ENCODE assay signal across 1 cellular context in the genomic region with DNA sequence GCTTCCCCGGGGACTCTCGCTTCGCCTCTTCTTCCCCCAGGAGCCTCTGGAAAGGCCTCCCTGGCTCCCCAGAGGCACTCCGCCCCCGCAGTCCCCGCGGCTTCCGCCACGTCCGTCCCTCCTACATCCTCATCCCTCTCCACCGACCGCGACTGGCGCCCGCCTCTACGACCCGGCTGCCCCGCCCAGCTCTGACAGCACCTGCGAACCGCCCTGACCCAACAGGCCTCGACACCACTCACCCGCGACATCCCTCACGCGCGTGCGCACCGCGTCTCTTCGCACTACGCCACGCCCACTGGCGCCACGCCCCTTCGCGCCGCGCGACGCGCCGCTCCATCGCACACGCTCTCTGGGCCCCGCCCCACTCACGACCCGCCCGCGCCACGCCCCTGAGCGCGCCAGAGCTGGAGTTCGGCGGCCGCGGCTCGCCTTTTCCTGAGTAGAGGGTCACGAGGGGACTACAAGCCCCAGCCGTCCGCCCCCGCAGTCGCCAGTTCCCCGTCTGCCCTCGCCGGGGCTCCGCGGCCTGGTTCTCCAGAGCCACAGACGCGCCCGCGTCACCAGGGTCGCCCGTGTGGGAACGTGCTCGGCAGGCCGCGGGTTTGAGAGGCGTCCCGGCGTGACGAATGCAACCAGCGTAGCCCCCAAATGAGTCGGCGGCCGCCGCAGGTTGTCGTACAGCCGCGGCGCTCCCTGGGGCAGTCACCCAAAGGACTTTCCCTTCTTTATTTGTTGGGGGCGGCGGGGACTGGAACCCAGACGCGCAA.
TF ChIP-seq lines count a peak whose summit lies in the region.

No MANE protein-coding gene starts in this region.

TF ChIP-seq in HepG2, 621 proteins besides CTCF, POLR2A, EP300 and RAD21 (continued from another document and continues in another):
- TF ChIP-seq KLF9 (CRISPR knock-in tag; IDR thresholded peaks at IDR 0.05; ENCODE audit: low read depth), result no peak; the same call in 1 of the 2 replicates
- no peak for TF ChIP-seq TBP (CRISPR knock-in tag; IDR thresholded peaks at IDR 0.05)
- TF ChIP-seq, protein P1, sequence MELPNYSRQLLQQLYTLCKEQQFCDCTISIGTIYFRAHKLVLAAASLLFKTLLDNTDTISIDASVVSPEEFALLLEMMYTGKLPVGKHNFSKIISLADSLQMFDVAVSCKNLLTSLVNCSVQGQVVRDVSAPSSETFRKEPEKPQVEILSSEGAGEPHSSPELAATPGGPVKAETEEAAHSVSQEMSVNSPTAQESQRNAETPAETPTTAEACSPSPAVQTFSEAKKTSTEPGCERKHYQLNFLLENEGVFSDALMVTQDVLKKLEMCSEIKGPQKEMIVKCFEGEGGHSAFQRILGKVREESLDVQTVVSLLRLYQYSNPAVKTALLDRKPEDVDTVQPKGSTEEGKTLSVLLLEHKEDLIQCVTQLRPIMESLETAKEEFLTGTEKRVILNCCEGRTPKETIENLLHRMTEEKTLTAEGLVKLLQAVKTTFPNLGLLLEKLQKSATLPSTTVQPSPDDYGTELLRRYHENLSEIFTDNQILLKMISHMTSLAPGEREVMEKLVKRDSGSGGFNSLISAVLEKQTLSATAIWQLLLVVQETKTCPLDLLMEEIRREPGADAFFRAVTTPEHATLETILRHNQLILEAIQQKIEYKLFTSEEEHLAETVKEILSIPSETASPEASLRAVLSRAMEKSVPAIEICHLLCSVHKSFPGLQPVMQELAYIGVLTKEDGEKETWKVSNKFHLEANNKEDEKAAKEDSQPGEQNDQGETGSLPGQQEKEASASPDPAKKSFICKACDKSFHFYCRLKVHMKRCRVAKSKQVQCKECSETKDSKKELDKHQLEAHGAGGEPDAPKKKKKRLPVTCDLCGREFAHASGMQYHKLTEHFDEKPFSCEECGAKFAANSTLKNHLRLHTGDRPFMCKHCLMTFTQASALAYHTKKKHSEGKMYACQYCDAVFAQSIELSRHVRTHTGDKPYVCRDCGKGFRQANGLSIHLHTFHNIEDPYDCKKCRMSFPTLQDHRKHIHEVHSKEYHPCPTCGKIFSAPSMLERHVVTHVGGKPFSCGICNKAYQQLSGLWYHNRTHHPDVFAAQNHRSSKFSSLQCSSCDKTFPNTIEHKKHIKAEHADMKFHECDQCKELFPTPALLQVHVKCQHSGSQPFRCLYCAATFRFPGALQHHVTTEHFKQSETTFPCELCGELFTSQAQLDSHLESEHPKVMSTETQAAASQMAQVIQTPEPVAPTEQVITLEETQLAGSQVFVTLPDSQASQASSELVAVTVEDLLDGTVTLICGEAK (IDR thresholded peaks at IDR 0.05), result no peak
- TF ChIP-seq, protein P1 (CRISPR knock-in tag; IDR thresholded peaks at IDR 0.05), result peak; percentile 90
- 0 out of 2 replicates have a peak, but pooled peaks have one; percentile 45 for TF ChIP-seq SNAI1 (CRISPR knock-in tag; IDR thresholded peaks at IDR 0.05; ENCODE audit: borderline replicate concordance)
- TF ChIP-seq RFXANK (CRISPR knock-in tag; IDR thresholded peaks at IDR 0.05), result no peak
- no peak; the same call in none of the 2 replicates for TF ChIP-seq YEATS2 (CRISPR knock-in tag; IDR thresholded peaks at IDR 0.05; ENCODE audit: borderline replicate concordance)
- TF ChIP-seq CEBPB (IDR thresholded peaks at IDR 0.05; ENCODE audit: borderline replicate concordance, low read depth, low read length), result no peak
- no peak for TF ChIP-seq HMG20B (CRISPR knock-in tag; conservative IDR thresholded peaks at IDR 0.05)
- TF ChIP-seq PAX8 (CRISPR knock-in tag; IDR thresholded peaks at IDR 0.05; ENCODE audit: borderline replicate concordance), result peak; percentile 48; the same call in 1 of the 2 replicates
- peak; percentile 20; the same call in 1 of the 2 replicates for TF ChIP-seq ZNF121 (CRISPR knock-in tag; IDR thresholded peaks at IDR 0.05)
- no peak; the same call in 1 of the 2 replicates for TF ChIP-seq ZNF567 (CRISPR knock-in tag; IDR thresholded peaks at IDR 0.05; ENCODE audit: borderline replicate concordance)
- TF ChIP-seq, protein P2, sequence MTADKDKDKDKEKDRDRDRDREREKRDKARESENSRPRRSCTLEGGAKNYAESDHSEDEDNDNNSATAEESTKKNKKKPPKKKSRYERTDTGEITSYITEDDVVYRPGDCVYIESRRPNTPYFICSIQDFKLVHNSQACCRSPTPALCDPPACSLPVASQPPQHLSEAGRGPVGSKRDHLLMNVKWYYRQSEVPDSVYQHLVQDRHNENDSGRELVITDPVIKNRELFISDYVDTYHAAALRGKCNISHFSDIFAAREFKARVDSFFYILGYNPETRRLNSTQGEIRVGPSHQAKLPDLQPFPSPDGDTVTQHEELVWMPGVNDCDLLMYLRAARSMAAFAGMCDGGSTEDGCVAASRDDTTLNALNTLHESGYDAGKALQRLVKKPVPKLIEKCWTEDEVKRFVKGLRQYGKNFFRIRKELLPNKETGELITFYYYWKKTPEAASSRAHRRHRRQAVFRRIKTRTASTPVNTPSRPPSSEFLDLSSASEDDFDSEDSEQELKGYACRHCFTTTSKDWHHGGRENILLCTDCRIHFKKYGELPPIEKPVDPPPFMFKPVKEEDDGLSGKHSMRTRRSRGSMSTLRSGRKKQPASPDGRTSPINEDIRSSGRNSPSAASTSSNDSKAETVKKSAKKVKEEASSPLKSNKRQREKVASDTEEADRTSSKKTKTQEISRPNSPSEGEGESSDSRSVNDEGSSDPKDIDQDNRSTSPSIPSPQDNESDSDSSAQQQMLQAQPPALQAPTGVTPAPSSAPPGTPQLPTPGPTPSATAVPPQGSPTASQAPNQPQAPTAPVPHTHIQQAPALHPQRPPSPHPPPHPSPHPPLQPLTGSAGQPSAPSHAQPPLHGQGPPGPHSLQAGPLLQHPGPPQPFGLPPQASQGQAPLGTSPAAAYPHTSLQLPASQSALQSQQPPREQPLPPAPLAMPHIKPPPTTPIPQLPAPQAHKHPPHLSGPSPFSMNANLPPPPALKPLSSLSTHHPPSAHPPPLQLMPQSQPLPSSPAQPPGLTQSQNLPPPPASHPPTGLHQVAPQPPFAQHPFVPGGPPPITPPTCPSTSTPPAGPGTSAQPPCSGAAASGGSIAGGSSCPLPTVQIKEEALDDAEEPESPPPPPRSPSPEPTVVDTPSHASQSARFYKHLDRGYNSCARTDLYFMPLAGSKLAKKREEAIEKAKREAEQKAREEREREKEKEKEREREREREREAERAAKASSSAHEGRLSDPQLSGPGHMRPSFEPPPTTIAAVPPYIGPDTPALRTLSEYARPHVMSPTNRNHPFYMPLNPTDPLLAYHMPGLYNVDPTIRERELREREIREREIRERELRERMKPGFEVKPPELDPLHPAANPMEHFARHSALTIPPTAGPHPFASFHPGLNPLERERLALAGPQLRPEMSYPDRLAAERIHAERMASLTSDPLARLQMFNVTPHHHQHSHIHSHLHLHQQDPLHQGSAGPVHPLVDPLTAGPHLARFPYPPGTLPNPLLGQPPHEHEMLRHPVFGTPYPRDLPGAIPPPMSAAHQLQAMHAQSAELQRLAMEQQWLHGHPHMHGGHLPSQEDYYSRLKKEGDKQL (CRISPR knock-in tag; IDR thresholded peaks at IDR 0.05; ENCODE audit: low read depth), result no peak
- TF ChIP-seq, protein P3, sequence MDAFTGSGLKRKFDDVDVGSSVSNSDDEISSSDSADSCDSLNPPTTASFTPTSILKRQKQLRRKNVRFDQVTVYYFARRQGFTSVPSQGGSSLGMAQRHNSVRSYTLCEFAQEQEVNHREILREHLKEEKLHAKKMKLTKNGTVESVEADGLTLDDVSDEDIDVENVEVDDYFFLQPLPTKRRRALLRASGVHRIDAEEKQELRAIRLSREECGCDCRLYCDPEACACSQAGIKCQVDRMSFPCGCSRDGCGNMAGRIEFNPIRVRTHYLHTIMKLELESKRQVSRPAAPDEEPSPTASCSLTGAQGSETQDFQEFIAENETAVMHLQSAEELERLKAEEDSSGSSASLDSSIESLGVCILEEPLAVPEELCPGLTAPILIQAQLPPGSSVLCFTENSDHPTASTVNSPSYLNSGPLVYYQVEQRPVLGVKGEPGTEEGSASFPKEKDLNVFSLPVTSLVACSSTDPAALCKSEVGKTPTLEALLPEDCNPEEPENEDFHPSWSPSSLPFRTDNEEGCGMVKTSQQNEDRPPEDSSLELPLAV (CRISPR knock-in tag; conservative IDR thresholded peaks at IDR 0.05; ENCODE audit: low read depth), result peak; percentile 78; the same call in 1 of the 2 replicates
- peak; percentile 71 for TF ChIP-seq BHLHE40 (IDR thresholded peaks at IDR 0.05; ENCODE audit: low read length)
- TF ChIP-seq MXI1 (IDR thresholded peaks at IDR 0.05; ENCODE audit: borderline replicate concordance, low read depth, low read length), result peak; percentile 76; the same call in 1 of the 3 replicates
- peak; percentile 83 for TF ChIP-seq KAT8 (CRISPR knock-in tag; IDR thresholded peaks at IDR 0.05)
- no peak for TF ChIP-seq SYNCRIP (IDR thresholded peaks at IDR 0.05; ENCODE audit: insufficient read depth, low read depth, low read length)
- TF ChIP-seq NFYC (CRISPR knock-in tag; IDR thresholded peaks at IDR 0.05), result no peak; the same call in 1 of the 2 replicates
- TF ChIP-seq, protein P4, sequence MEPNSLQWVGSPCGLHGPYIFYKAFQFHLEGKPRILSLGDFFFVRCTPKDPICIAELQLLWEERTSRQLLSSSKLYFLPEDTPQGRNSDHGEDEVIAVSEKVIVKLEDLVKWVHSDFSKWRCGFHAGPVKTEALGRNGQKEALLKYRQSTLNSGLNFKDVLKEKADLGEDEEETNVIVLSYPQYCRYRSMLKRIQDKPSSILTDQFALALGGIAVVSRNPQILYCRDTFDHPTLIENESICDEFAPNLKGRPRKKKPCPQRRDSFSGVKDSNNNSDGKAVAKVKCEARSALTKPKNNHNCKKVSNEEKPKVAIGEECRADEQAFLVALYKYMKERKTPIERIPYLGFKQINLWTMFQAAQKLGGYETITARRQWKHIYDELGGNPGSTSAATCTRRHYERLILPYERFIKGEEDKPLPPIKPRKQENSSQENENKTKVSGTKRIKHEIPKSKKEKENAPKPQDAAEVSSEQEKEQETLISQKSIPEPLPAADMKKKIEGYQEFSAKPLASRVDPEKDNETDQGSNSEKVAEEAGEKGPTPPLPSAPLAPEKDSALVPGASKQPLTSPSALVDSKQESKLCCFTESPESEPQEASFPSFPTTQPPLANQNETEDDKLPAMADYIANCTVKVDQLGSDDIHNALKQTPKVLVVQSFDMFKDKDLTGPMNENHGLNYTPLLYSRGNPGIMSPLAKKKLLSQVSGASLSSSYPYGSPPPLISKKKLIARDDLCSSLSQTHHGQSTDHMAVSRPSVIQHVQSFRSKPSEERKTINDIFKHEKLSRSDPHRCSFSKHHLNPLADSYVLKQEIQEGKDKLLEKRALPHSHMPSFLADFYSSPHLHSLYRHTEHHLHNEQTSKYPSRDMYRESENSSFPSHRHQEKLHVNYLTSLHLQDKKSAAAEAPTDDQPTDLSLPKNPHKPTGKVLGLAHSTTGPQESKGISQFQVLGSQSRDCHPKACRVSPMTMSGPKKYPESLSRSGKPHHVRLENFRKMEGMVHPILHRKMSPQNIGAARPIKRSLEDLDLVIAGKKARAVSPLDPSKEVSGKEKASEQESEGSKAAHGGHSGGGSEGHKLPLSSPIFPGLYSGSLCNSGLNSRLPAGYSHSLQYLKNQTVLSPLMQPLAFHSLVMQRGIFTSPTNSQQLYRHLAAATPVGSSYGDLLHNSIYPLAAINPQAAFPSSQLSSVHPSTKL (CRISPR knock-in tag; IDR thresholded peaks at IDR 0.05), result peak; percentile 82
- 0 out of 2 replicates have a peak, but pooled peaks have one; percentile 89 for TF ChIP-seq ZNF549 (CRISPR knock-in tag; IDR thresholded peaks at IDR 0.05)
- TF ChIP-seq, protein P5, sequence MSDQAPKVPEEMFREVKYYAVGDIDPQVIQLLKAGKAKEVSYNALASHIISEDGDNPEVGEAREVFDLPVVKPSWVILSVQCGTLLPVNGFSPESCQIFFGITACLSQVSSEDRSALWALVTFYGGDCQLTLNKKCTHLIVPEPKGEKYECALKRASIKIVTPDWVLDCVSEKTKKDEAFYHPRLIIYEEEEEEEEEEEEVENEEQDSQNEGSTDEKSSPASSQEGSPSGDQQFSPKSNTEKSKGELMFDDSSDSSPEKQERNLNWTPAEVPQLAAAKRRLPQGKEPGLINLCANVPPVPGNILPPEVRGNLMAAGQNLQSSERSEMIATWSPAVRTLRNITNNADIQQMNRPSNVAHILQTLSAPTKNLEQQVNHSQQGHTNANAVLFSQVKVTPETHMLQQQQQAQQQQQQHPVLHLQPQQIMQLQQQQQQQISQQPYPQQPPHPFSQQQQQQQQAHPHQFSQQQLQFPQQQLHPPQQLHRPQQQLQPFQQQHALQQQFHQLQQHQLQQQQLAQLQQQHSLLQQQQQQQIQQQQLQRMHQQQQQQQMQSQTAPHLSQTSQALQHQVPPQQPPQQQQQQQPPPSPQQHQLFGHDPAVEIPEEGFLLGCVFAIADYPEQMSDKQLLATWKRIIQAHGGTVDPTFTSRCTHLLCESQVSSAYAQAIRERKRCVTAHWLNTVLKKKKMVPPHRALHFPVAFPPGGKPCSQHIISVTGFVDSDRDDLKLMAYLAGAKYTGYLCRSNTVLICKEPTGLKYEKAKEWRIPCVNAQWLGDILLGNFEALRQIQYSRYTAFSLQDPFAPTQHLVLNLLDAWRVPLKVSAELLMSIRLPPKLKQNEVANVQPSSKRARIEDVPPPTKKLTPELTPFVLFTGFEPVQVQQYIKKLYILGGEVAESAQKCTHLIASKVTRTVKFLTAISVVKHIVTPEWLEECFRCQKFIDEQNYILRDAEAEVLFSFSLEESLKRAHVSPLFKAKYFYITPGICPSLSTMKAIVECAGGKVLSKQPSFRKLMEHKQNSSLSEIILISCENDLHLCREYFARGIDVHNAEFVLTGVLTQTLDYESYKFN (CRISPR knock-in tag; conservative IDR thresholded peaks at IDR 0.05), result peak; percentile 64
- TF ChIP-seq NCOA1 (CRISPR knock-in tag; IDR thresholded peaks at IDR 0.05), result peak; percentile 78; the same call in 1 of the 2 replicates
- TF ChIP-seq KAT2B (IDR thresholded peaks at IDR 0.05; ENCODE audit: borderline replicate concordance, low read depth, low read length), result no peak
- TF ChIP-seq ZNF792 (CRISPR knock-in tag; IDR thresholded peaks at IDR 0.05), result no peak; the same call in none of the 2 replicates
- TF ChIP-seq NFRKB (IDR thresholded peaks at IDR 0.05), result no peak
- TF ChIP-seq ZNF569 (CRISPR knock-in tag; IDR thresholded peaks at IDR 0.05; ENCODE audit: borderline replicate concordance), result peak; percentile 98; the same call in 1 of the 2 replicates
